Comparison of ENCODE assay signal across 24 cellular contexts in the genomic region with DNA sequence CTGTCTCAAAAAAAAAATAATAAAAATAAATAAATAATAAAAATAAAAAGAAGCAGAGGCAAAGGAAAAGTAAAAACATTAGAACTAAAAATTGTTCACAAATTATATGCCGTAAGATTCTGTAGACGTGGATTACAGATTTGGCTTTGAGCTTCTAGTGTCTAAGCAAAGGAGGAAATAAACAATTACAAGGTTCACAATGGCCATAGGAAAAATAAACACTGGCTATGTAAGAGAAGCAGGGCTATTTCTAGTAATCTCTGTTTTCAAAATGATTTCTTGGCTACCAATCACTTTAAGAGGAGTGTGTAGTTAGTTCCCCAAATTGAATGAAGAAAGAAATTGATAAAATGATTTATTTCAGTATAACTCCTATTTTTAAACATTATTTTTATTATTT.
"Had no signal": no experiment of that assay in that cellular context is flagged by ENCODE, and none has a peak within 500 bp of the region (broad histone marks: within the 10 kb centered on the region; RNA-seq: fewer than 3 reads in every experiment).

No MANE protein-coding gene starts in this region.

- H3K4me1 Mint-ChIP-seq: endodermal cell, naive B cell had no signal

- ATAC-seq: effector memory CD8-positive, alpha-beta T cell; esophagus mucosa; gastrocnemius medialis; heart right ventricle; left cardiac atrium; left lung; left ventricle myocardium superior; lower lobe of right lung; mucosa of descending colon; naive thymus-derived CD8-positive, alpha-beta T cell had no signal

- H3K4me3 Mint-ChIP-seq: dendritic cell treated with granulocyte-macrophage colony-stimulating factor and Interleukin-4, amounts not matched to agents 40 ng/mL and 50 ng/mL, for 4 days; effector memory CD8-positive, alpha-beta T cell; endodermal cell; mesothelial cell of epicardium; naive B cell; naive thymus-derived CD8-positive, alpha-beta T cell had no signal

- H3K27ac Mint-ChIP-seq: dendritic cell treated with granulocyte-macrophage colony-stimulating factor and Interleukin-4, amounts not matched to agents 40 ng/mL and 50 ng/mL, for 4 days; effector memory CD8-positive, alpha-beta T cell; endodermal cell; mesothelial cell of epicardium; naive B cell; naive thymus-derived CD8-positive, alpha-beta T cell had no signal

- DNase-seq: cortex of kidney; effector CD8-positive, alpha-beta T cell; effector memory CD8-positive, alpha-beta T cell; endodermal cell; erythroblast; esophagus squamous epithelium; foreskin fibroblast; foreskin melanocyte; gastrocnemius medialis; glutamatergic neuron; head of caudate nucleus; heart right ventricle; hippocampal formation; left cardiac atrium; left lung; left ventricle myocardium superior; lower lobe of right lung; mesenchymal stem cell; mucosa of descending colon; naive B cell; naive thymus-derived CD8-positive, alpha-beta T cell had no signal

- H3K36me3 Mint-ChIP-seq: naive B cell had no signal

- H3K9me3 Mint-ChIP-seq: dendritic cell treated with granulocyte-macrophage colony-stimulating factor and Interleukin-4, amounts not matched to agents 40 ng/mL and 50 ng/mL, for 4 days; effector memory CD8-positive, alpha-beta T cell; endodermal cell; naive thymus-derived CD8-positive, alpha-beta T cell had no signal
